Comparison of ENCODE assay signal across 1 cellular context in genomic region chr7:66606540-66607291, GRCh38.
TF ChIP-seq lines count a peak whose summit lies in the region.
"Not testable (repeated sequence)": the region's sequence is repeated elsewhere in the genome, so short reads cannot be mapped to it uniquely, and the experiment has no call there.

No MANE protein-coding gene starts in this region.

TF ChIP-seq in K562, 482 proteins besides CTCF, POLR2A, EP300 and RAD21 (continued from another document):
- 0 out of 2 replicates have a peak, but pooled peaks have one; percentile 3 for TF ChIP-seq SMC3 (conservative IDR thresholded peaks at IDR 0.05; ENCODE audit: insufficient read depth, low read depth, low read length)
- 0 out of 4 replicates have a peak, but pooled peaks of 1 of the 2 experiments have one; percentile 19 for TF ChIP-seq RCOR1 (IDR thresholded peaks at IDR 0.05; ENCODE audit: borderline replicate concordance in 1 of 2, low read depth in 2 of 2, low read length in 2 of 2)
- peak; percentile 27 for TF ChIP-seq MEIS2 (IDR thresholded peaks at IDR 0.05; ENCODE audit: partially characterized antibody)
- TF ChIP-seq ZFP36 (IDR thresholded peaks at IDR 0.05; ENCODE audit: low read depth, low read length, partially characterized antibody): peak; percentile 72
- TF ChIP-seq CREB1 (IDR thresholded peaks at IDR 0.05): not testable (repeated sequence)
- 0 out of 2 replicates have a peak, but pooled peaks have one; percentile 30 for TF ChIP-seq CREB1 (CRISPR knock-in tag; IDR thresholded peaks at IDR 0.05)
- TF ChIP-seq CBX3 (IDR thresholded peaks at IDR 0.05; ENCODE audit: borderline replicate concordance in 1 of 2, low read length in 2 of 2): peak in 1 of 2 experiments; percentile 76; a peak in 1 of 3 replicates
